Comparison of ENCODE assay signal across 20 cellular contexts in the genomic region with DNA sequence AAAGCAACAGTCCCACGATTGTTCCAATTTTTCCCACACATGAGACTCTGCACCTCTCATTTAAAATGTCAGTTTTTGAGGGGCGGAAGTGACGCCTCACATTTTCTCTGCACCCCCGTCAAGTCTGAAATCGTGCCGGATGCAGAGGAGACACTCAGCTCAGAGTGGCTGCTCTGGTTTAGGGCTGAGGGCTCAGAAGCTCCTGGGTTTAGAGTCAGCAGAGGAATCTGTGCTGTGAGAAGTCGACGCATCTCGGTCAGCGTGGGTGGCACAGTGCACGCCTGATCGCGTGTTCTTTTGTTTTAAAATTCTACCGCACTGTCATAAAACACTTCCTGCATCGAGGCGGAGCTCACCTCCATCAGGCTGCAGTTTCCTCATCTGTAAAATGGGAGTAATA.
A peak's percentile ranks its signal among the peaks of the same experiment; 100 is the strongest.
DNase-seq lines count a peak whose midpoint lies in the region; ATAC-seq and TF ChIP-seq lines count a peak whose summit lies in the region.
"Had no signal": no experiment of that assay in that cellular context is flagged by ENCODE, and none has a peak within 500 bp of the region (broad histone marks: within the 10 kb centered on the region; RNA-seq: fewer than 3 reads in every experiment).

No MANE protein-coding gene starts in this region.

- no peaks in the 10 kb centered on the region for H4K20me1 ChIP-seq in SU-DHL-6 (ENCODE audit: low read depth, low read length)

- H3K27me3 ChIP-seq in heart right ventricle, result peaks cover 4 to 86% (median 65%) of the 10 kb centered on the region in 7 donors
- H3K27me3 ChIP-seq in SU-DHL-6 (ENCODE audit: low read length), result no peaks in the 10 kb centered on the region
- 0 out of 2 replicates have a peak, but pooled peaks cover 3% of the 10 kb centered on the region for H3K27me3 ChIP-seq in SJCRH30

- POLR2A ChIA-PET in GM10248 (lab: Yijun Ruan, JAX), result no interaction called here

- H3K4me2 ChIP-seq in SU-DHL-6 (ENCODE audit: low read depth, low read length, poor library complexity, severe bottlenecking), result peak overlapping the region; percentile 19

- H3K4me3 ChIP-seq in heart right ventricle, result no peak overlapping the region
- no peak overlapping the region for H3K4me3 ChIP-seq in SU-DHL-6 (ENCODE audit: insufficient read depth, low read length, poor library complexity, severe bottlenecking)
- no peak overlapping the region for H3K4me3 ChIP-seq in SJCRH30
- H3K4me3 ChIP-seq: BLaER1 treated with 17β-estradiol and CSF1 and Interleukin-3, amounts not matched to agents 10 nM and 100 nM had no signal

- no peaks in the 10 kb centered on the region for H3F3A ChIP-seq in SU-DHL-6 (ENCODE audit: insufficient read depth)

- no peaks in the 10 kb centered on the region for H3K9me2 ChIP-seq in SU-DHL-6 (replicated peaks; ENCODE audit: insufficient read depth, low read length)

- peak overlapping the region; percentile 40 for H2AFZ ChIP-seq in SU-DHL-6 (ENCODE audit: low read depth, low read length, severe bottlenecking)

- no peak for ATAC-seq in Right ventricle myocardium inferior
- ATAC-seq in heart right ventricle, result no peak
- ATAC-seq: CD8-positive, alpha-beta T cell had no signal

- no peak overlapping the region; the same call in 1 of the 2 replicates for H3K9ac ChIP-seq in SU-DHL-6 (ENCODE audit: low read length)
- H3K9ac ChIP-seq: BLaER1 treated with 17β-estradiol and CSF1 and Interleukin-3, amounts not matched to agents 10 nM and 100 nM had no signal

- no peak for TF ChIP-seq CTCF in heart right ventricle (IDR thresholded peaks at IDR 0.05)
- TF ChIP-seq CTCF in SU-DHL-6 (IDR thresholded peaks at IDR 0.05; ENCODE audit: insufficient read depth, low read length, poor library complexity, severe bottlenecking), result no peak
- no peak for TF ChIP-seq CTCF in GM10248 (IDR thresholded peaks at IDR 0.05; ENCODE audit: control extremely low read depth, extremely low read depth, low read depth, missing control alignments)

- H3K4me1 ChIP-seq in heart right ventricle (no peaks in the 10 kb centered on the region), SJCRH30 (peaks cover 15% of the 10 kb centered on the region)

- CTCF ChIA-PET in GM10248 (lab: Yijun Ruan, JAX), result no interaction called here

- H3K9me3 ChIP-seq in heart right ventricle (no peaks in the 10 kb centered on the region), SU-DHL-6 (ENCODE audit: insufficient read depth, low read length) (no peaks in the 10 kb centered on the region), SJCRH30 (replicated peaks) (no peaks in the 10 kb centered on the region)
- H3K9me3 ChIP-seq: BLaER1 treated with 17β-estradiol and CSF1 and Interleukin-3, amounts not matched to agents 10 nM and 100 nM; Caco-2 had no signal

- intact Hi-C loops in Right ventricle myocardium inferior (cut with DNase I), result no loop called here
- intact Hi-C loops in heart right ventricle (cut with DNase I), result no loop called here
- intact Hi-C loops in head of caudate nucleus (cut with DNase I), result no loop called here

- H3K79me2 ChIP-seq in SU-DHL-6 (ENCODE audit: insufficient read depth, low read length), result no peaks in the 10 kb centered on the region

- H3K27ac ChIP-seq in heart right ventricle (no peak overlapping the region), SU-DHL-6 (ENCODE audit: low read depth, low read length) (no peak overlapping the region), SJCRH30 (no peak overlapping the region)
- H3K27ac ChIP-seq: BLaER1 treated with 17β-estradiol and CSF1 and Interleukin-3, amounts not matched to agents 10 nM and 100 nM; C4-2B had no signal

- DNase-seq in Right ventricle myocardium inferior (ENCODE audit: missing footprints) (peak; percentile 22), heart right ventricle (no peak), head of caudate nucleus (peak; percentile 26 to 86 (median 69)), putamen (ENCODE audit: low spot score) (peak; percentile 74), NCI-H1694 (lab: John Stamatoyannopoulos, UW) (no peak), GM10248 (ENCODE audit: extremely low spot score) (no peak), SJCRH30 (no peak)
- DNase-seq: 8988T; ACHN; AML-193; Caco-2; Calu3; CD4-positive, alpha-beta T cell; CD8-positive, alpha-beta T cell; DMS79 treated with DMSO at 0.1 percent for 48 hours; EL; GDM1 had no signal

- H3K36me3 ChIP-seq in heart right ventricle (no peaks in the 10 kb centered on the region), SU-DHL-6 (ENCODE audit: low read length) (no peaks in the 10 kb centered on the region), SJCRH30 (no peaks in the 10 kb centered on the region)
- H3K36me3 ChIP-seq: BLaER1 treated with 17β-estradiol and CSF1 and Interleukin-3, amounts not matched to agents 10 nM and 100 nM had no signal

- 88 to 92% methylated on average over 16 of the region's 16 CpGs for WGBS in heart right ventricle, 2 donors

Comparison
In these comparisons a context has a peak if more than half of its experiments do, and no peak if none do; other contexts are left out.
1. DNase-seq: peak in Right ventricle myocardium inferior (single experiment), head of caudate nucleus (42 of 42) and putamen (single experiment); none in heart right ventricle (0 of 2), NCI-H1694 (single experiment), GM10248 (single experiment) and SJCRH30 (0 of 2).